Comparison of ENCODE assay signal across 8 cellular contexts in the genomic region with DNA sequence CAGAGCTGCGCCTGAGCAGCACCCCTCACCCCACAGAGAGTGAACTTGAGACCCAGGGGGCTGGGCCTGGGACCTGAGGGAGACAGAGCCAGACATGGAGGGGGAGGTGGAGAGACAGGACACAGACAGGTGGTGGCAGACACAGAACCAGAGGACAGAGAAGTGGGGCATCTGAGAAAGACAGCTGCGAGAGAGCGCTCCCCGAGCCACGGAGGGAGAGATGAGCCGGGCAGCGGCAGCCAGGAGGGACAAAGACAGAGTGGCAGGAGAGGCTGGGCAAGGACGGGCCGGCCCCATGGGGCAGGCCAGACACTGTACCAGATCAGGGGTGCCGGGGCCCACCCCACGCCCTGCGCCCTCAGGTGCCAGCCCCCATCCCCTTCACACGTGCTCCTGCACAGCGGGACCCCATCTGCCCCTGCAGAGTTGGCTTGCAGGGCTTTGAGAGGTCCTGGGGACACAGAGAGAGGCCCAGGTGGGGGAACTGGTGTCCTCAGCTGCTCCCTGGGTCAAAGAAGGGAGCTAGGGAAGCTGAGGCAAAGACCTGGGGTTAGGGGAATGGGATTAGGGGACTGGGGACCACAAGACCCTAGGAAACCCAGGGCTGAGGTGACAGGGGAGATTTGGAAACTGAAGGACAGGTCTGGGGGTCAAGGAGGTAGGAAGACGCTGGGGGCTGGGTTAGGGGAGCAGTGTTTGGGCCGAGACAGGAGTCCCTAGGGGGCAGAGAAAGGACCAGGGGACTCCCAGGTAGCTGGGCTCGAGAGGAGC. TPM values are rescaled to one million over a fixed set of nuclear protein-coding genes. Genes with fewer than 3 reads are reported as not detected.
DNase-seq lines count a peak whose midpoint lies in the region; TF ChIP-seq lines count a peak whose summit lies in the region.
"Had no signal": no experiment of that assay in that cellular context is flagged by ENCODE, and none has a peak within 500 bp of the region (broad histone marks: within the 10 kb centered on the region; RNA-seq: fewer than 3 reads in every experiment).

No MANE protein-coding gene starts in this region.

- peaks cover 3% of the 10 kb centered on the region for H3K4me1 Mint-ChIP-seq in activated CD4-positive, alpha-beta T cell treated with anti-CD3 and anti-CD28 coated beads, Interleukin-2, amount 10 ng/mL, durations not matched to agents 24 days and 14 days

- H3K27me3 Mint-ChIP-seq in activated CD4-positive, alpha-beta T cell treated with anti-CD3 and anti-CD28 coated beads, Interleukin-2, amount 10 ng/mL, durations not matched to agents 24 days and 14 days, result peaks cover 41% of the 10 kb centered on the region

- peaks cover 2% of the 10 kb centered on the region for H3K36me3 Mint-ChIP-seq in activated CD4-positive, alpha-beta T cell treated with anti-CD3 and anti-CD28 coated beads, Interleukin-2, amount 10 ng/mL, durations not matched to agents 24 days and 14 days (ENCODE audit: low read depth)

- WGBS in suprapubic skin, result 60% methylated on average over 17 of the region's 17 CpGs

- H3K4me3 Mint-ChIP-seq in activated CD4-positive, alpha-beta T cell treated with anti-CD3 and anti-CD28 coated beads, Interleukin-2, amount 10 ng/mL, durations not matched to agents 24 days and 14 days, result peak overlapping the region; percentile 68

- H3K27me3 ChIP-seq in left ventricle myocardium inferior (ENCODE audit: low read depth) (no peaks in the 10 kb centered on the region), suprapubic skin (peaks cover 26% of the 10 kb centered on the region)

- H3K36me3 ChIP-seq in left ventricle myocardium inferior (peaks cover 8% of the 10 kb centered on the region), suprapubic skin (no peaks in the 10 kb centered on the region)

- H3K9me3 Mint-ChIP-seq in activated CD4-positive, alpha-beta T cell treated with anti-CD3 and anti-CD28 coated beads, Interleukin-2, amount 10 ng/mL, durations not matched to agents 24 days and 14 days, result no peaks in the 10 kb centered on the region

- TF ChIP-seq EP300 in suprapubic skin (IDR thresholded peaks at IDR 0.05), result no peak

- H3K27ac ChIP-seq in left ventricle myocardium inferior (replicated peaks) (peak overlapping the region; percentile 76), suprapubic skin (no peak overlapping the region)

- TF ChIP-seq POLR2A in suprapubic skin (IDR thresholded peaks at IDR 0.05), result no peak

- no peak for DNase-seq in activated CD4-positive, alpha-beta T cell treated with anti-CD3 and anti-CD28 coated beads, Interleukin-2, amount 10 ng/mL, durations not matched to agents 24 days and 14 days
- no peak for DNase-seq in activated CD4-positive, alpha-beta T cell treated with anti-CD3 and anti-CD28 coated beads, Interleukin-2, amount 50 U/mL, for 4 hours
- no peak for DNase-seq in left ventricle myocardium inferior
- peak in 1 of 2 donors; percentile 71 for DNase-seq in suprapubic skin (ENCODE audit: low spot score in 2 of 2)
- no peak for DNase-seq in DMS53 treated with DMSO at 0.1 percent for 48 hours (lab: John Stamatoyannopoulos, UW; ENCODE audit: unreplicated experiment)
- no peak for DNase-seq in GDM1 (lab: John Stamatoyannopoulos, UW)
- DNase-seq: GOT3, small intestine had no signal

- no peak for TF ChIP-seq CTCF in left ventricle myocardium inferior (IDR thresholded peaks at IDR 0.05; ENCODE audit: borderline replicate concordance)
- TF ChIP-seq CTCF in suprapubic skin (IDR thresholded peaks at IDR 0.05), result no peak

- H3K27ac Mint-ChIP-seq in activated CD4-positive, alpha-beta T cell treated with anti-CD3 and anti-CD28 coated beads, Interleukin-2, amount 10 ng/mL, durations not matched to agents 24 days and 14 days, result no peak overlapping the region

- H3K4me3 ChIP-seq in left ventricle myocardium inferior (peak overlapping the region; percentile 70), suprapubic skin (peak overlapping the region; percentile 48)

- H3K9me3 ChIP-seq in left ventricle myocardium inferior (replicated peaks) (no peaks in the 10 kb centered on the region), suprapubic skin (no peaks in the 10 kb centered on the region)

- peaks cover 46% of the 10 kb centered on the region for H3K4me1 ChIP-seq in left ventricle myocardium inferior
- peaks cover 27% of the 10 kb centered on the region for H3K4me1 ChIP-seq in suprapubic skin

- intact Hi-C loops in activated CD4-positive, alpha-beta T cell treated with anti-CD3 and anti-CD28 coated beads, Interleukin-2, amount 10 ng/mL, durations not matched to agents 24 days and 14 days (cut with micrococcal nuclease), result loop anchor here (5.0 kb wide), 2 partner anchors 38 to 98 kb away; no protein-coding TSS in a partner anchor
- intact Hi-C loops in left ventricle myocardium inferior (cut with micrococcal nuclease), result no loop called here

RNA-seq across cellular contexts. Expression of a gene that starts 0.7 kb away (rescaled TPM):
- not detected in 2 replicates for total RNA-seq in activated CD4-positive, alpha-beta T cell treated with anti-CD3 and anti-CD28 coated beads, Interleukin-2, amount 10 ng/mL, durations not matched to agents 24 days and 14 days
- total RNA-seq in left ventricle myocardium inferior (105 TPM), suprapubic skin (1 to 10 TPM in 2 of 4 donors, under 1 TPM in 1, not detected in 1; 0.48 to 3.0 (median 1.6) TPM)

RNA-seq across cellular contexts. Expression of a gene that starts 16.3 kb away (rescaled TPM):
- total RNA-seq in activated CD4-positive, alpha-beta T cell treated with anti-CD3 and anti-CD28 coated beads, Interleukin-2, amount 10 ng/mL, durations not matched to agents 24 days and 14 days, result not detected in 2 replicates
- total RNA-seq in left ventricle myocardium inferior (not detected), suprapubic skin (not detected)

RNA-seq across cellular contexts. Expression of a gene that starts 31.2 kb away (rescaled TPM):
- total RNA-seq in activated CD4-positive, alpha-beta T cell treated with anti-CD3 and anti-CD28 coated beads, Interleukin-2, amount 10 ng/mL, durations not matched to agents 24 days and 14 days, result 0.89 and 1.4 TPM in 2 replicates
- total RNA-seq in left ventricle myocardium inferior, result 14.2 TPM
- 100 to 1,000 TPM in 3 of 4 donors, 10 to 100 TPM in 1; 61.9 to 283 (median 228) TPM for total RNA-seq in suprapubic skin

RNA-seq across cellular contexts. Expression of a gene that starts 52.6 kb away (rescaled TPM):
- total RNA-seq in activated CD4-positive, alpha-beta T cell treated with anti-CD3 and anti-CD28 coated beads, Interleukin-2, amount 10 ng/mL, durations not matched to agents 24 days and 14 days, result 43.8 and 46.9 TPM in 2 replicates
- 11.1 TPM for total RNA-seq in left ventricle myocardium inferior
- 10 to 100 TPM in 2 of 4 donors, 1 to 10 TPM in 2; 8.8 to 39.7 (median 18.1) TPM for total RNA-seq in suprapubic skin

RNA-seq across cellular contexts. Expression of a gene that starts 52.9 kb away (rescaled TPM):
- total RNA-seq in activated CD4-positive, alpha-beta T cell treated with anti-CD3 and anti-CD28 coated beads, Interleukin-2, amount 10 ng/mL, durations not matched to agents 24 days and 14 days, result 206 and 214 TPM in 2 replicates
- total RNA-seq in left ventricle myocardium inferior, result 35.5 TPM
- 10 to 100 TPM; 47.1 to 68.1 (median 50.7) TPM for total RNA-seq in suprapubic skin

Comparison
In these comparisons a context has a peak if more than half of its experiments do, and no peak if none do; other contexts are left out.
1. RNA of a gene that starts 0.7 kb away (total RNA-seq): 105 TPM in left ventricle myocardium inferior (single experiment); 0.48 to 3.0 TPM in suprapubic skin and not detected in activated CD4-positive, alpha-beta T cell treated with anti-CD3 and anti-CD28 coated beads, Interleukin-2, amount 10 ng/mL, durations not matched to agents 24 days and 14 days; every median in the first group is over 10 times any median in the second.